ENCODE assay signal across 2 cellular contexts in the genomic region with DNA sequence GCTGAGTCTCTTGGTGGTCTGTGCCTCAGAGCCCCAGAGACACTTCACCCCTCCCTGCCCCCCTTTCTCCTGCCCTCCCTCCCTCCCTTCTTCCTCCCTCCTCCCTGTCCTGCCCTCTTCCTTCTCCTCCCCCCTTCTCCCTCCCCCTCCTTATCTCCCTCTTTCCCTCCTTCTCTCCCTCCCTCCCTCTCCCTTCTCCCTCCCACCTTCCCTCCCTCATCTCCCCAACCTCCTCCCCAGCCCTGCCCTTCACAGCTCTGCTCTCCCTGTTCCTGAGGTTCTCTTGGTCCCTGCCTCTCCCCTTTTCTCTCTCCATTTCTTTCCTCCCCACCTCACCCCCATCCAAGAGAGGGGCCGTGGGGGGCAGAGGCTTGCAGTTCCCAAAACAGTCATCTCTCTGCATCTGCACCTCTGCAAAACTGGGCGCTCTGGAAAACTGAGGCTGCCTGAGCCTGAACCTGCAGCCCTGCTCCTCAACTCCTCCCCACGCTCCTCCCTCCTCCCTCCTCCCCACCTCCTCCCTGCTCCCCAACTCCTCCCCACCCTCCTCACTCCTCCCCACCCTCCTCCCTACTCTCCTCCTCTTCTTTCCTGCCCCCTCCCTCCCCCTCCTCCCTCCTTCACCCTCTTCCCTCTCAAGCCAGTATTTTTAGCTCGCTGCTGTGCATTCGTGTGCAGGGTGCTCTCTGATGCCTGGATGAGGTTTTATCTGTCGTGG.
TF ChIP-seq lines count a peak whose summit lies in the region.

No MANE protein-coding gene starts in this region.

TF ChIP-seq in SK-N-SH, 30 proteins besides CTCF, POLR2A, EP300 and RAD21 (continued from another document):
- TF ChIP-seq POLR2AphosphoS5 (IDR thresholded peaks at IDR 0.05; ENCODE audit: low read depth, low read length) (no peak), NRF1 (IDR thresholded peaks at IDR 0.05; ENCODE audit: low read depth, low read length) (no peak), EZH2phosphoT487 (IDR thresholded peaks at IDR 0.05; ENCODE audit: borderline replicate concordance, low read depth) (no peak)

TF ChIP-seq in HEK293T, 16 proteins besides CTCF, POLR2A, EP300 and RAD21 (continued from another document):
- TF ChIP-seq NFRKB (IDR thresholded peaks at IDR 0.05) (no peak), FOXM1 (IDR thresholded peaks at IDR 0.05; ENCODE audit: borderline replicate concordance) (no peak)
